22 cellular contexts compared by ENCODE assay signal in genomic region chr1:78054559-78054958, GRCh38. TPM values are rescaled to one million over a fixed set of nuclear protein-coding genes. Genes with fewer than 3 reads are reported as not detected.
A peak's percentile ranks its signal among the peaks of the same experiment; 100 is the strongest.
DNase-seq lines count a peak whose midpoint lies in the region; ATAC-seq and TF ChIP-seq lines count a peak whose summit lies in the region.
"Had no signal": no experiment of that assay in that cellular context is flagged by ENCODE, and none has a peak within 500 bp of the region (broad histone marks: within the 10 kb centered on the region; RNA-seq: fewer than 3 reads in every experiment).

No MANE protein-coding gene starts in this region.

- in situ Hi-C loops in brain microvascular endothelial cell (cut with HindIII; ENCODE audit: low pct_ligation_motif_present, low sequenced_read_pairs) = no loop called here

- H3K27ac ChIP-seq in brain microvascular endothelial cell (no peak overlapping the region), osteoblast (ENCODE audit: low read depth, low read length) (no peak overlapping the region), ovary (no peak overlapping the region)
- H3K27ac ChIP-seq: sigmoid colon, uterus had no signal

- peak; percentile 41 for ATAC-seq in GM18868 (IDR thresholded peaks at IDR 0.05; ENCODE audit: unreplicated experiment)
- ATAC-seq: activated CD4-positive, CD25-positive, alpha-beta regulatory T cell treated with anti-CD3 and anti-CD28 coated beads, Interleukin-2, amount 50 U/mL, for 24 hours; CD8-positive, alpha-beta T cell; heart left ventricle; HepG2; Right ventricle myocardium inferior had no signal

- H3K4me2 ChIP-seq in osteoblast (ENCODE audit: insufficient read depth, low read length) = no peak overlapping the region

- H2AFZ ChIP-seq in osteoblast (ENCODE audit: low read length) = peak overlapping the region; percentile 19

- H3K4me3 ChIP-seq in brain microvascular endothelial cell (ENCODE audit: low read depth, low read length) = no peak overlapping the region
- no peak overlapping the region for H3K4me3 ChIP-seq in osteoblast (ENCODE audit: insufficient read depth, low read length)
- H3K4me3 ChIP-seq in ovary = no peak overlapping the region
- H3K4me3 ChIP-seq: heart left ventricle, sigmoid colon, uterus had no signal

- H4K20me1 ChIP-seq in osteoblast (ENCODE audit: insufficient read depth, low read length) = no peaks in the 10 kb centered on the region

- intact Hi-C loops in ovary (cut with DNase I) = no loop called here

- DNase-seq in LHCN-M2 (ENCODE audit: low read depth) (peak; percentile 83), brain microvascular endothelial cell (peak; percentile 43), osteoblast (ENCODE audit: insufficient read length, low spot score, missing footprints) (peak; percentile 74), GM03348 (ENCODE audit: low spot score) (no peak), T1000 (lab: John Stamatoyannopoulos, UW) (no peak), ovary (no peak)
- DNase-seq: activated naive CD4-positive, alpha-beta T cell treated with Interleukin-2 at 50 U/mL for 16 hours; activated T-cell treated with anti-CD3 and anti-CD28 coated beads, Interleukin-2, amount 50 U/mL, for 48 hours; amniotic stem cell; CD8-positive, alpha-beta T cell; cortex of kidney; heart left ventricle; natural killer cell; NCI-H1436 treated with DMSO at 0.1 percent for 48 hours; NCI-H524 treated with DMSO at 0.1 percent for 48 hours; posterior cingulate gyrus; sigmoid colon; uterus had no signal

- H3K27me3 ChIP-seq in brain microvascular endothelial cell (replicated peaks) (no peaks in the 10 kb centered on the region), osteoblast (ENCODE audit: insufficient read depth, low read length) (no peaks in the 10 kb centered on the region), ovary (no peaks in the 10 kb centered on the region)
- H3K27me3 ChIP-seq: heart left ventricle, sigmoid colon, uterus had no signal

- TF ChIP-seq EP300 in ovary (IDR thresholded peaks at IDR 0.05) = no peak

- H3K36me3 ChIP-seq in brain microvascular endothelial cell (replicated peaks) (no peaks in the 10 kb centered on the region), osteoblast (ENCODE audit: insufficient read depth, low read length) (no peaks in the 10 kb centered on the region), ovary (no peaks in the 10 kb centered on the region)
- H3K36me3 ChIP-seq: heart left ventricle, sigmoid colon, uterus had no signal

- no peak for TF ChIP-seq POLR2A in ovary (IDR thresholded peaks at IDR 0.05)

- no peaks in the 10 kb centered on the region for H3K9me3 ChIP-seq in osteoblast (ENCODE audit: low read depth, low read length)
- no peaks in the 10 kb centered on the region for H3K9me3 ChIP-seq in ovary
- H3K9me3 ChIP-seq: heart left ventricle, sigmoid colon, uterus had no signal

- no peak for TF ChIP-seq CTCF in brain microvascular endothelial cell (IDR thresholded peaks at IDR 0.05; ENCODE audit: low read depth, low read length, missing control alignments)
- TF ChIP-seq CTCF in osteoblast (IDR thresholded peaks at IDR 0.05; ENCODE audit: extremely low read depth, low read depth, low read length) = no peak
- no peak for TF ChIP-seq CTCF in ovary (IDR thresholded peaks at IDR 0.05)

- H3K4me1 ChIP-seq in osteoblast (ENCODE audit: insufficient read depth, low read length) = peaks cover 21% of the 10 kb centered on the region
- H3K4me1 ChIP-seq in ovary (ENCODE audit: insufficient read depth) = no peaks in the 10 kb centered on the region
- H3K4me1 ChIP-seq: sigmoid colon, uterus had no signal

- H3K79me2 ChIP-seq in osteoblast (ENCODE audit: insufficient read depth, low read length) = no peaks in the 10 kb centered on the region

RNA-seq across cellular contexts. Expression of gene GIPC2, which starts 8.8 kb away (rescaled TPM):
- total RNA-seq in LHCN-M2 (2014; rRNA removed) = 1.5 and 1.7 TPM in 2 replicates
- 0.81 TPM for polyA plus RNA-seq in LHCN-M2 (2012)
- total RNA-seq in osteoblast = 0.29 and 0.36 TPM in 2 replicates
- 1 to 10 TPM; 1.8 to 5.7 (median 3.3) TPM for total RNA-seq in ovary
- 1 to 10 TPM; 2.1 to 2.7 TPM for polyA plus RNA-seq in ovary
- total RNA-seq: natural killer cell had no signal

RNA-seq across cellular contexts. Expression of gene DNAJB4, which starts 49.8 kb away (rescaled TPM):
- 229 and 269 TPM in 2 replicates for total RNA-seq in LHCN-M2 (2014; rRNA removed)
- 130 TPM for polyA plus RNA-seq in LHCN-M2 (2012)
- total RNA-seq in osteoblast = 36.5 and 46.7 TPM in 2 replicates
- 10 to 100 TPM; 20.2 to 48.6 (median 23.8) TPM for total RNA-seq in ovary
- 10 to 100 TPM; 18.7 to 33.9 TPM for polyA plus RNA-seq in ovary

Comparison
In these comparisons a context has a peak if more than half of its experiments do, and no peak if none do; other contexts are left out.
1. DNase-seq: peak in LHCN-M2 (single experiment), brain microvascular endothelial cell (single experiment) and osteoblast (single experiment); none in GM03348 (single experiment), T1000 (single experiment) and ovary (0 of 5).